Comparison of ENCODE assay signal across 25 cellular contexts in genomic region chr19:37127999-37128820, GRCh38. TPM values are rescaled to one million over a fixed set of nuclear protein-coding genes. Genes with fewer than 3 reads are reported as not detected.
DNase-seq lines count a peak whose midpoint lies in the region; ATAC-seq, FAIRE-seq and TF ChIP-seq lines count a peak whose summit lies in the region.
"Had no signal": no experiment of that assay in that cellular context is flagged by ENCODE, and none has a peak within 500 bp of the region (broad histone marks: within the 10 kb centered on the region; RNA-seq: fewer than 3 reads in every experiment).

No MANE protein-coding gene starts in this region.

- no peak overlapping the region for H2BK120ac ChIP-seq in mesendoderm (ENCODE audit: low read depth, low read length)

- H4K20me1 ChIP-seq in HepG2 (ENCODE audit: insufficient read depth, low read length): no peaks in the 10 kb centered on the region

- H3K36me3 ChIP-seq in HepG2 (replicated peaks in 1 of 2; ENCODE audit: control insufficient read depth in 1 of 2, insufficient read depth in 2 of 2, low read length in 2 of 2) (peaks cover 3 to 14% of the 10 kb centered on the region in 2 experiments; a peak in 4 of 5 replicates), right lobe of liver (peaks cover 0 to 9% (median 4%) of the 10 kb centered on the region in 4 donors), mesendoderm (ENCODE audit: control insufficient read depth, insufficient read depth, low read length) (peaks cover 2% of the 10 kb centered on the region)

- no peak overlapping the region for H3K56ac ChIP-seq in mesendoderm (ENCODE audit: low read length)

- intact Hi-C loops in HepG2 (cut with micrococcal nuclease; ENCODE audit: unreplicated experiment) (no loop called here), right lobe of liver (cut with DNase I) (no loop called here)

- H3K27ac ChIP-seq in HepG2 (ENCODE audit: extremely low read length, insufficient read depth, low read length): no peak overlapping the region
- no peak overlapping the region for H3K27ac ChIP-seq in right lobe of liver
- no peak overlapping the region for H3K27ac ChIP-seq in mesendoderm (ENCODE audit: low read depth, low read length)
- H3K27ac ChIP-seq: C4-2B had no signal

- H4K8ac ChIP-seq in mesendoderm (ENCODE audit: low read depth, low read length): no peak overlapping the region

- H3K4me3 Mint-ChIP-seq in activated CD8-positive, alpha-beta memory T cell treated with anti-CD3 and anti-CD28 coated beads, Interleukin-2, amount 10 ng/mL, durations not matched to agents 7 days and 5 days: no peak overlapping the region
- H3K4me3 Mint-ChIP-seq: activated T-cell treated with anti-CD3 and anti-CD28 coated beads, Interleukin-2, amount 50 U/mL, for 72 hours; effector memory CD8-positive, alpha-beta T cell had no signal

- TF ChIP-seq POLR2A in HepG2 (IDR thresholded peaks at IDR 0.05; ENCODE audit: insufficient read depth in 1 of 2, low read depth in 2 of 2, low read length in 2 of 2) (no peak), right lobe of liver (IDR thresholded peaks at IDR 0.05) (no peak)

- H3K4me1 ChIP-seq in HepG2 (ENCODE audit: insufficient read depth, low read length): no peaks in the 10 kb centered on the region
- H3K4me1 ChIP-seq in right lobe of liver: no peaks in the 10 kb centered on the region
- H3K4me1 ChIP-seq in mesendoderm (ENCODE audit: control insufficient read depth, low read depth, low read length): no peaks in the 10 kb centered on the region

- H3K23ac ChIP-seq in mesendoderm (ENCODE audit: low read length): no peak overlapping the region

- CTCF ChIA-PET in HepG2 (lab: Yijun Ruan, JAX; ENCODE audit: low intra/inter-chr PET ratio, low total read pairs): no interaction called here
- CTCF ChIA-PET in activated CD8-positive, alpha-beta memory T cell treated with anti-CD3 and anti-CD28 coated beads, Interleukin-2, amount 10 ng/mL, durations not matched to agents 7 days and 5 days (lab: Charles Lee): no interaction called here

- no peak overlapping the region for H3K9ac ChIP-seq in HepG2 (ENCODE audit: insufficient read depth, low read depth, low read length)
- no peak overlapping the region for H3K9ac ChIP-seq in mesendoderm (ENCODE audit: low read length)

- ATAC-seq in HepG2: no peak
- no peak for ATAC-seq in right lobe of liver
- ATAC-seq in HG03159 (IDR thresholded peaks at IDR 0.05; ENCODE audit: unreplicated experiment): no peak
- no peak for ATAC-seq in activated CD8-positive, alpha-beta memory T cell treated with anti-CD3 and anti-CD28 coated beads, Interleukin-2, amount 10 ng/mL, durations not matched to agents 7 days and 5 days
- ATAC-seq: activated T-cell treated with anti-CD3 and anti-CD28 coated beads, Interleukin-2, amount 50 U/mL, for 72 hours; effector memory CD8-positive, alpha-beta T cell; left lobe of liver had no signal

- no TSS peak for BruUV-seq in HepG2 (replicated peaks; lab: Mats Ljungman, UMichigan)

- H3K27ac Mint-ChIP-seq in activated CD8-positive, alpha-beta memory T cell treated with anti-CD3 and anti-CD28 coated beads, Interleukin-2, amount 10 ng/mL, durations not matched to agents 7 days and 5 days: no peak overlapping the region
- H3K27ac Mint-ChIP-seq: activated naive CD4-positive, alpha-beta T cell treated with anti-CD3 and anti-CD28 coated beads, Interleukin-2, amount 50 U/mL, for 72 hours; activated T-cell treated with anti-CD3 and anti-CD28 coated beads, Interleukin-2, amount 50 U/mL, for 72 hours; effector memory CD8-positive, alpha-beta T cell had no signal

- peaks cover 100% of the 10 kb centered on the region for H3K9me3 ChIP-seq in HepG2 (ENCODE audit: low read length)
- H3K9me3 ChIP-seq in right lobe of liver: peaks cover 0 to 81% (median 62%) of the 10 kb centered on the region in 4 donors

- H3K27me3 ChIP-seq in HepG2 (ENCODE audit: control insufficient read depth in 1 of 2, insufficient read depth in 2 of 2, low read length in 2 of 2) (no peaks in the 10 kb centered on the region), right lobe of liver (no peaks in the 10 kb centered on the region), mesendoderm (ENCODE audit: insufficient read depth, low read length, poor library complexity) (no peaks in the 10 kb centered on the region)

- no peak overlapping the region for H3K4ac ChIP-seq in mesendoderm (ENCODE audit: low read depth, low read length)

- 90% methylated on average over 12 of the region's 12 CpGs for WGBS in HepG2 (ENCODE audit: low lambda C conversion rate)
- WGBS in right lobe of liver (ENCODE audit: insufficient coverage, low coverage, low lambda C conversion rate, missing lambda C conversion rate): 94% methylated on average over 12 of the region's 12 CpGs
- no CpG with 5 or more reads among the region's 12 CpGs for WGBS in mesendoderm (ENCODE audit: extremely low coverage, insufficient coverage, low lambda C conversion rate)

- H2BK15ac ChIP-seq in mesendoderm (replicated peaks; ENCODE audit: low read depth): no peak overlapping the region

- H2BK5ac ChIP-seq in mesendoderm (ENCODE audit: low read length): no peak overlapping the region

- H3K4me1 Mint-ChIP-seq in activated CD8-positive, alpha-beta memory T cell treated with anti-CD3 and anti-CD28 coated beads, Interleukin-2, amount 10 ng/mL, durations not matched to agents 7 days and 5 days: no peaks in the 10 kb centered on the region

- TF ChIP-seq EP300 in HepG2 (IDR thresholded peaks at IDR 0.05; ENCODE audit: low read depth in 2 of 2, low read length in 2 of 2) (no peak), HepG2 (CRISPR knock-in tag; IDR thresholded peaks at IDR 0.05; ENCODE audit: borderline replicate concordance) (no peak)

- no peak for FAIRE-seq in HepG2 (lab: Jason Lieb, UNC)
- FAIRE-seq: TTC549 had no signal

- no peaks in the 10 kb centered on the region for H3K79me1 ChIP-seq in mesendoderm (ENCODE audit: low read length)

- peaks cover 54% of the 10 kb centered on the region for H3K9me3 Mint-ChIP-seq in activated CD8-positive, alpha-beta memory T cell treated with anti-CD3 and anti-CD28 coated beads, Interleukin-2, amount 10 ng/mL, durations not matched to agents 7 days and 5 days (ENCODE audit: low read depth)

- no peak overlapping the region for H3K18ac ChIP-seq in mesendoderm (ENCODE audit: low read length)

- no peak overlapping the region for H4K5ac ChIP-seq in mesendoderm (ENCODE audit: low read length)

- no peak for TF ChIP-seq CTCF in HepG2 (CRISPR knock-in tag; IDR thresholded peaks at IDR 0.05)
- no peak for TF ChIP-seq CTCF in right lobe of liver (IDR thresholded peaks at IDR 0.05)

- H3K27me3 Mint-ChIP-seq in activated CD8-positive, alpha-beta memory T cell treated with anti-CD3 and anti-CD28 coated beads, Interleukin-2, amount 10 ng/mL, durations not matched to agents 7 days and 5 days: no peaks in the 10 kb centered on the region
- H3K27me3 Mint-ChIP-seq: effector memory CD8-positive, alpha-beta T cell had no signal

- DNase-seq in HepG2 (ENCODE audit: low spot score) (no peak), right lobe of liver (no peak), RPMI7951 (ENCODE audit: low read depth) (peak; percentile 11), mesendoderm (peak; percentile 25), ecto neural progenitor cell (ENCODE audit: low spot score) (no peak), CD1c-positive myeloid dendritic cell (ENCODE audit: extremely low spot score) (no peak)
- no peak for DNase-seq in activated CD8-positive, alpha-beta memory T cell treated with anti-CD3 and anti-CD28 coated beads, Interleukin-2, amount 10 ng/mL, durations not matched to agents 7 days and 5 days
- DNase-seq: activated CD8-positive, alpha-beta memory T cell treated with anti-CD3 and anti-CD28 coated beads for 24 hours; activated T-cell treated with anti-CD3 and anti-CD28 coated beads, Interleukin-2, amount 50 U/mL, for 72 hours; DMS153; effector memory CD8-positive, alpha-beta T cell; GF-D8; H7; Kasumi-1; NCI-H1105 treated with DMSO at 0.1 percent for 48 hours; NCI-H510A treated with DMSO at 0.1 percent for 48 hours; Right ventricle myocardium superior; stimulated activated CD8-positive, alpha-beta memory T cell treated with anti-CD3 and anti-CD28 coated beads, Interleukin-4, amount 100 ng/mL, for 48 hours; substantia nigra; SW 1271 had no signal

- POLR2A ChIA-PET in HepG2 (lab: Yijun Ruan, JAX): no interaction called here

- H3K4me3 ChIP-seq in HepG2 (replicated peaks in 1 of 3; ENCODE audit: insufficient read depth in 1 of 3, low read depth in 2 of 3, low read length in 3 of 3) (no peak overlapping the region), right lobe of liver (no peak overlapping the region), mesendoderm (ENCODE audit: low read length) (peak overlapping the region; percentile 18)

- no peak overlapping the region for H2AK5ac ChIP-seq in mesendoderm (ENCODE audit: low read length)

- no peak overlapping the region for H3K4me2 ChIP-seq in HepG2 (ENCODE audit: low read depth, low read length)
- no peak overlapping the region for H3K4me2 ChIP-seq in mesendoderm (ENCODE audit: low read length)

- peaks cover 48% of the 10 kb centered on the region for H3K36me3 Mint-ChIP-seq in activated CD8-positive, alpha-beta memory T cell treated with anti-CD3 and anti-CD28 coated beads, Interleukin-2, amount 10 ng/mL, durations not matched to agents 7 days and 5 days

- no peak for TF ChIP-seq RAD21 in HepG2 (CRISPR knock-in tag; IDR thresholded peaks at IDR 0.05)

- H3K79me2 ChIP-seq in HepG2 (ENCODE audit: insufficient read depth, low read length) (no peaks in the 10 kb centered on the region), mesendoderm (ENCODE audit: control insufficient read depth, insufficient read depth, low read length) (no peaks in the 10 kb centered on the region)

- no peak overlapping the region for H2AFZ ChIP-seq in HepG2 (ENCODE audit: low read length)

- in situ Hi-C loops in HepG2 (cut with HindIII; ENCODE audit: extremely low pct_ligation_motif_present, low pct_unique_long_range_greater_than_20kb): no loop called here

RNA-seq across cellular contexts. Expression of gene ZNF585A, which starts 44.3 kb away (rescaled TPM):
- total RNA-seq in HepG2 (2016; rRNA removed; fragmentation: Illumina TruSeq; extraction: Trizol) (7.1 and 14.0 TPM in 2 replicates), right lobe of liver (1 to 10 TPM; 2.2 to 4.8 (median 3.3) TPM)
- 3.7 TPM in 2 replicates for total RNA-seq in HepG2 (2016; cell fraction: cytosol; rRNA removed; fragmentation: Illumina TruSeq; extraction: Trizol; ENCODE audit: low read depth)
- 8.0 and 12.4 TPM in 2 replicates for total RNA-seq in HepG2 (2016; cell fraction: insoluble cytoplasmic fraction; rRNA removed; fragmentation: Illumina TruSeq; extraction: Trizol)
- total RNA-seq in HepG2 (2016; cell fraction: membrane; rRNA removed; fragmentation: Illumina TruSeq; extraction: Trizol): 8.5 and 11.6 TPM in 2 replicates
- total RNA-seq in HepG2 (2016; cell fraction: nucleus; rRNA removed; fragmentation: Illumina TruSeq; extraction: Trizol): 4.4 and 4.9 TPM in 2 replicates
- 8.5 and 9.3 TPM in 2 replicates for polyA plus RNA-seq in HepG2 (2011; rRNA removed)
- polyA plus RNA-seq in HepG2 (2011; cell fraction: cytosol; rRNA removed): 5.8 and 8.9 TPM in 2 replicates
- polyA plus RNA-seq in HepG2 (2011; cell fraction: nucleus; rRNA removed): 3.8 and 5.2 TPM in 2 replicates
- polyA plus RNA-seq in HepG2 (2012): 7.6 and 7.9 TPM in 2 replicates
- 4.6 and 5.0 TPM in 2 replicates for polyA plus RNA-seq in HepG2 (2016; cell fraction: cytosol; fragmentation: Illumina TruSeq; extraction: Trizol; ENCODE audit: low read depth)
- 9.8 and 10.8 TPM in 2 replicates for polyA plus RNA-seq in HepG2 (2016; cell fraction: insoluble cytoplasmic fraction; fragmentation: Illumina TruSeq; extraction: Trizol; ENCODE audit: low read depth)
- 7.9 and 9.3 TPM in 2 replicates for polyA plus RNA-seq in HepG2 (2016; cell fraction: membrane; fragmentation: Illumina TruSeq; extraction: Trizol; ENCODE audit: low read depth)
- polyA plus RNA-seq in HepG2 (2016; cell fraction: nucleus; fragmentation: Illumina TruSeq; extraction: Trizol; ENCODE audit: insufficient read depth, low read depth): 6.6 and 7.8 TPM in 2 replicates
- polyA minus RNA-seq in HepG2 (2011; rRNA and poly(A)+ RNA removed; ENCODE audit: low replicate concordance): 1.9 and 4.3 TPM in 2 replicates
- 2.2 TPM in 2 replicates for polyA minus RNA-seq in HepG2 (2011; cell fraction: cytosol; rRNA and poly(A)+ RNA removed)
- polyA minus RNA-seq in HepG2 (2011; cell fraction: nucleus; rRNA and poly(A)+ RNA removed): 3.1 and 4.7 TPM in 2 replicates
- total RNA-seq in RPMI7951 (2014; rRNA removed; shearing (Covaris generic)): 23.4 and 27.8 TPM in 2 replicates
- 20.4 TPM for polyA plus RNA-seq in mesendoderm (2013, experiment 1 of 2)
- 17.1 TPM for polyA plus RNA-seq in mesendoderm (2013, experiment 2 of 2)
- total RNA-seq in activated CD8-positive, alpha-beta memory T cell treated with anti-CD3 and anti-CD28 coated beads, Interleukin-2, amount 10 ng/mL, durations not matched to agents 7 days and 5 days: 1 to 10 TPM; 6.8 to 9.8 TPM

RNA-seq across cellular contexts. Expression of gene ZNF420, which starts 50.0 kb away (rescaled TPM):
- total RNA-seq in HepG2 (2016; rRNA removed; fragmentation: Illumina TruSeq; extraction: Trizol): 6.6 and 11.1 TPM in 2 replicates
- total RNA-seq in HepG2 (2016; cell fraction: cytosol; rRNA removed; fragmentation: Illumina TruSeq; extraction: Trizol; ENCODE audit: low read depth): 3.0 and 3.8 TPM in 2 replicates
- 7.2 and 10.8 TPM in 2 replicates for total RNA-seq in HepG2 (2016; cell fraction: insoluble cytoplasmic fraction; rRNA removed; fragmentation: Illumina TruSeq; extraction: Trizol)
- total RNA-seq in HepG2 (2016; cell fraction: membrane; rRNA removed; fragmentation: Illumina TruSeq; extraction: Trizol): 4.6 and 4.9 TPM in 2 replicates
- total RNA-seq in HepG2 (2016; cell fraction: nucleus; rRNA removed; fragmentation: Illumina TruSeq; extraction: Trizol): 6.0 and 6.7 TPM in 2 replicates
- polyA plus RNA-seq in HepG2 (2011; rRNA removed): 1.4 and 2.5 TPM in 2 replicates
- 0.72 and 1.6 TPM in 2 replicates for polyA plus RNA-seq in HepG2 (2011; cell fraction: cytosol; rRNA removed)
- polyA plus RNA-seq in HepG2 (2011; cell fraction: nucleus; rRNA removed): 0.40 and 1.8 TPM in 2 replicates
- 3.2 and 3.4 TPM in 2 replicates for polyA plus RNA-seq in HepG2 (2012)
- polyA plus RNA-seq in HepG2 (2016; cell fraction: cytosol; fragmentation: Illumina TruSeq; extraction: Trizol; ENCODE audit: low read depth): 0.36 and 1.2 TPM in 2 replicates
- 6.1 and 6.3 TPM in 2 replicates for polyA plus RNA-seq in HepG2 (2016; cell fraction: insoluble cytoplasmic fraction; fragmentation: Illumina TruSeq; extraction: Trizol; ENCODE audit: low read depth)
- polyA plus RNA-seq in HepG2 (2016; cell fraction: membrane; fragmentation: Illumina TruSeq; extraction: Trizol; ENCODE audit: low read depth): 0.83 and 1.9 TPM in 2 replicates
- 3.7 and 3.9 TPM in 2 replicates for polyA plus RNA-seq in HepG2 (2016; cell fraction: nucleus; fragmentation: Illumina TruSeq; extraction: Trizol; ENCODE audit: insufficient read depth, low read depth)
- polyA minus RNA-seq in HepG2 (2011; rRNA and poly(A)+ RNA removed; ENCODE audit: low replicate concordance): 1.4 and 8.7 TPM in 2 replicates
- 1.6 and 4.6 TPM in 2 replicates for polyA minus RNA-seq in HepG2 (2011; cell fraction: cytosol; rRNA and poly(A)+ RNA removed)
- 5.5 and 6.6 TPM in 2 replicates for polyA minus RNA-seq in HepG2 (2011; cell fraction: nucleus; rRNA and poly(A)+ RNA removed)
- total RNA-seq in right lobe of liver: 1 to 10 TPM; 1.9 to 5.3 (median 3.5) TPM
- 9.4 and 10.6 TPM in 2 replicates for total RNA-seq in RPMI7951 (2014; rRNA removed; shearing (Covaris generic))
- polyA plus RNA-seq in mesendoderm (2013, experiment 1 of 2): 5.6 TPM
- 5.3 TPM for polyA plus RNA-seq in mesendoderm (2013, experiment 2 of 2)
- 10 to 100 TPM; 10.4 to 12.2 TPM for total RNA-seq in activated CD8-positive, alpha-beta memory T cell treated with anti-CD3 and anti-CD28 coated beads, Interleukin-2, amount 10 ng/mL, durations not matched to agents 7 days and 5 days

Comparison
In these comparisons a context has a peak if more than half of its experiments do, and no peak if none do; other contexts are left out.
1. DNase-seq: peak in RPMI7951 (single experiment) and mesendoderm (single experiment); none in HepG2 (single experiment), right lobe of liver (0 of 3), ecto neural progenitor cell (single experiment), CD1c-positive myeloid dendritic cell (single experiment) and activated CD8-positive, alpha-beta memory T cell treated with anti-CD3 and anti-CD28 coated beads, Interleukin-2, amount 10 ng/mL, durations not matched to agents 7 days and 5 days (single experiment).